8 cellular contexts compared by ENCODE assay signal in the genomic region with DNA sequence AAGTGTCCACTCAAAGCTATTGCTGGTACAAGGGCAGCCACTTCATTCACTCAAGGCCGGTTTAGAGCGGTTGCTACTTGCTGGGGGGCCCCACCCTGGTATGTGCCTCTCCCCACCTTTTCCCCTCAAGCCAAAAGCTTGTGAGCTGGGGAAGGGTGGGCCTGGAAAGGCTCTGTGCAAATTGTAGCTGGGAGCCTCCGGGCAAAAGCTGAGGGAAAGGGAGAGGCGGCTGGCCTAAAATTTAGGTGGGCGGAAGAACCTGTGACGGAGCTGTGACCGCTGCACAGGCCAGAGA. TPM values are rescaled to one million over a fixed set of nuclear protein-coding genes. Genes with fewer than 3 reads are reported as not detected.
DNase-seq lines count a peak whose midpoint lies in the region; ATAC-seq, FAIRE-seq and TF ChIP-seq lines count a peak whose summit lies in the region.

No MANE protein-coding gene starts in this region.

- H3K9me3 Mint-ChIP-seq in Calu3 (ENCODE audit: low read depth, unreplicated experiment) (no peaks in the 10 kb centered on the region), osteocyte (ENCODE audit: unreplicated experiment) (no peaks in the 10 kb centered on the region)

- TF ChIP-seq RAD21 in H1 (IDR thresholded peaks at IDR 0.05 in 1 of 2, conservative IDR thresholded peaks at IDR 0.05 in 1 of 2; ENCODE audit: low read depth in 2 of 2, low read length in 2 of 2): no peak

- H3K4ac ChIP-seq in H1 (replicated peaks; ENCODE audit: insufficient read length, low read depth, low read length): no peak overlapping the region

- ATAC-seq in HG03039 (IDR thresholded peaks at IDR 0.05; ENCODE audit: unreplicated experiment): no peak

- WGBS in H1 (ENCODE audit: extremely low coverage in 1 of 2, insufficient coverage in 1 of 2, insufficient read length in 1 of 2, insufficient replicate concordance in 2 of 2, low coverage in 1 of 2, low lambda C conversion rate in 2 of 2, missing lambda C conversion rate in 1 of 2), 2 experiments: 33% methylated on average over 7 of the region's 7 CpGs; no CpG with 5 or more reads in 1 of the 2 experiments

- H3K9me3 ChIP-seq in OCI-LY3 (ENCODE audit: insufficient read depth, low read length) (no peaks in the 10 kb centered on the region), H1 (ENCODE audit: insufficient read depth in 2 of 2, low read depth in 1 of 2, low read length in 1 of 2) (no peaks in the 10 kb centered on the region)

- no peak overlapping the region; the same call in 1 of the 2 replicates for H3K18ac ChIP-seq in H1 (ENCODE audit: extremely low read depth, low read length)

- H3K79me1 ChIP-seq in H1 (ENCODE audit: low read depth, low read length): no peaks in the 10 kb centered on the region; the same call in 1 of the 2 replicates

- H3K23me2 ChIP-seq in H1 (ENCODE audit: low read depth, low read length): peaks cover 6% of the 10 kb centered on the region

- no peak overlapping the region for H2AK5ac ChIP-seq in H1 (ENCODE audit: low read depth, low read length)

- no peak overlapping the region; the same call in 1 of the 2 replicates for H2BK12ac ChIP-seq in H1 (ENCODE audit: low read depth, low read length)

- H3K27ac Mint-ChIP-seq in Calu3 (ENCODE audit: unreplicated experiment) (peak overlapping the region; percentile 13), osteocyte (ENCODE audit: unreplicated experiment) (peak overlapping the region; percentile 79)

- H4K5ac ChIP-seq in H1 (ENCODE audit: insufficient read length, low read depth, low read length): no peak overlapping the region

- peak overlapping the region; percentile 96 for H3K4me2 ChIP-seq in OCI-LY3 (ENCODE audit: low read length)
- H3K4me2 ChIP-seq in H1 (ENCODE audit: insufficient read depth in 1 of 2, low read depth in 2 of 2, low read length in 2 of 2): peak overlapping the region; percentile 65 to 69

- no peak for TF ChIP-seq POLR2A in H1 (IDR thresholded peaks at IDR 0.05; ENCODE audit: control extremely low read depth in 1 of 2, low read depth in 2 of 2, low read length in 2 of 2)
- no peak for TF ChIP-seq POLR2A in GM12892 (IDR thresholded peaks at IDR 0.05; ENCODE audit: low read depth, low read length)

- H3K4me1 Mint-ChIP-seq in Calu3 (ENCODE audit: low read depth, unreplicated experiment): peaks cover 6% of the 10 kb centered on the region
- peaks cover 17% of the 10 kb centered on the region for H3K4me1 Mint-ChIP-seq in osteocyte (ENCODE audit: unreplicated experiment)

- H4K20me1 ChIP-seq in OCI-LY3 (ENCODE audit: insufficient read depth, low read length) (peaks cover 6% of the 10 kb centered on the region; the same call in 1 of the 2 replicates), H1 (replicated peaks in 1 of 2; ENCODE audit: control insufficient read depth in 1 of 2, insufficient read depth in 2 of 2, low read length in 2 of 2) (peaks cover 0 to 10% of the 10 kb centered on the region in 2 experiments)

- H3K27me3 Mint-ChIP-seq in Calu3 (ENCODE audit: unreplicated experiment) (no peaks in the 10 kb centered on the region), osteocyte (ENCODE audit: unreplicated experiment) (no peaks in the 10 kb centered on the region)

- TF ChIP-seq CTCF in Calu3 (IDR thresholded peaks at IDR 0.05; ENCODE audit: unreplicated experiment) (no peak), OCI-LY3 (IDR thresholded peaks at IDR 0.05; ENCODE audit: low read depth, low read length) (no peak), H1 (IDR thresholded peaks at IDR 0.05; ENCODE audit: control extremely low read depth in 1 of 3, insufficient read depth in 1 of 3, low read depth in 1 of 3, low read length in 3 of 3) (no peak), osteocyte (IDR thresholded peaks at IDR 0.05) (no peak)

- no peak overlapping the region for H3K56ac ChIP-seq in H1 (replicated peaks; ENCODE audit: insufficient read length, low read depth, low read length)

- POLR2A ChIA-PET in H1 (lab: Charles Lee; ENCODE audit: partially characterized antibody): interaction anchor here (0.8 to 6.8 kb wide), 21 partner anchors 8 to 157 kb away, joined by 3 to 130 read pairs (median 4); a partner anchor contains a TSS

- H3K4me3 ChIP-seq in OCI-LY3 (ENCODE audit: low read length) (peak overlapping the region; percentile 100), H1 (ENCODE audit: extremely low read depth in 1 of 4, insufficient read depth in 2 of 4, low read depth in 3 of 4, low read length in 4 of 4) (peak overlapping the region; percentile 62 to 87 (median 72); a peak in 6 of 8 replicates)

- peaks cover 33% of the 10 kb centered on the region for H3K36me3 ChIP-seq in OCI-LY3 (replicated peaks; ENCODE audit: low read depth, low read length)
- H3K36me3 ChIP-seq in H1 (ENCODE audit: control insufficient read depth in 2 of 4, insufficient read depth in 4 of 4, low read length in 3 of 4): peaks cover 16 to 33% (median 28%) of the 10 kb centered on the region in 4 experiments

- H2BK120ac ChIP-seq in H1 (replicated peaks; ENCODE audit: low read depth, low read length): no peak overlapping the region

- peak overlapping the region; percentile 88 for H3K4me3 Mint-ChIP-seq in Calu3 (ENCODE audit: low read depth, unreplicated experiment)
- peak overlapping the region; percentile 93 for H3K4me3 Mint-ChIP-seq in osteocyte (ENCODE audit: unreplicated experiment)

- H2BK5ac ChIP-seq in H1 (ENCODE audit: low read depth, low read length): no peak overlapping the region

- intact Hi-C loops in Calu3 (cut with micrococcal nuclease; ENCODE audit: unreplicated experiment): no loop called here

- no TSS peak for BruUV-seq in Calu3 (replicated peaks; lab: Mats Ljungman, UMichigan)

- DNase-seq in Calu3: no peak
- DNase-seq in H1 (ENCODE audit: low read depth in 1 of 2, low spot score in 2 of 2): no peak
- DNase-seq in osteocyte (ENCODE audit: extremely low spot score, unreplicated experiment): no peak
- DNase-seq in GM12892 (ENCODE audit: insufficient read length): no peak
- no peak for DNase-seq in NCI-H510A (lab: John Stamatoyannopoulos, UW)
- DNase-seq in nucleus accumbens (lab: John Stamatoyannopoulos, UW): no peak

- no peak overlapping the region for H3K14ac ChIP-seq in H1 (ENCODE audit: insufficient read length)

- H3K27me3 ChIP-seq in OCI-LY3 (ENCODE audit: low read depth, low read length) (no peaks in the 10 kb centered on the region), H1 (replicated peaks in 1 of 4; ENCODE audit: control insufficient read depth in 3 of 4, extremely low read depth in 1 of 4, insufficient read depth in 3 of 4, low read length in 3 of 4) (no peaks in the 10 kb centered on the region)

- H2BK20ac ChIP-seq in H1 (ENCODE audit: low read length): no peak overlapping the region

- CTCF ChIA-PET in Calu3 (lab: Charles Lee) (interaction anchor here (0.6 to 1.4 kb wide), 3 partner anchors 20 to 63 kb away, joined by 3 to 4 read pairs (median 4); no protein-coding TSS in a partner anchor), H1 (lab: Charles Lee; ENCODE audit: partially characterized antibody) (interaction anchor here (1.1 to 2.8 kb wide), 9 partner anchors 18 to 209 kb away, joined by 3 to 12 read pairs (median 5); no protein-coding TSS in a partner anchor)

- no peak for FAIRE-seq in H1 (lab: Jason Lieb, UNC)
- FAIRE-seq in GM12892 (lab: Jason Lieb, UNC): no peak

- H3K79me2 ChIP-seq in OCI-LY3 (ENCODE audit: low read length) (peaks cover 31% of the 10 kb centered on the region), H1 (ENCODE audit: control insufficient read depth in 1 of 2, insufficient read depth in 2 of 2, low read length in 2 of 2) (no peaks in the 10 kb centered on the region)

- H4K91ac ChIP-seq in H1 (replicated peaks; ENCODE audit: insufficient read length, low read length): no peak overlapping the region

- H2BK15ac ChIP-seq in H1 (ENCODE audit: low read length): no peak overlapping the region

- peak overlapping the region; percentile 100 for H3K27ac ChIP-seq in OCI-LY3 (ENCODE audit: low read length)
- no peak overlapping the region for H3K27ac ChIP-seq in H1 (ENCODE audit: low read depth, low read length)

- H2AFZ ChIP-seq in OCI-LY3 (ENCODE audit: low read depth, low read length): no peak overlapping the region
- no peak overlapping the region for H2AFZ ChIP-seq in H1 (ENCODE audit: low read length)

- no peak overlapping the region for H3K23ac ChIP-seq in H1 (ENCODE audit: insufficient read length)

- H4K8ac ChIP-seq in H1 (ENCODE audit: extremely low read depth, insufficient read depth, low read length): no peak overlapping the region

- peaks cover 74% of the 10 kb centered on the region for H3K36me3 Mint-ChIP-seq in Calu3 (ENCODE audit: insufficient read depth, unreplicated experiment)
- H3K36me3 Mint-ChIP-seq in osteocyte (ENCODE audit: unreplicated experiment): peaks cover 25% of the 10 kb centered on the region

- TF ChIP-seq EP300 in H1 (IDR thresholded peaks at IDR 0.05; ENCODE audit: borderline replicate concordance in 1 of 2, low read depth in 2 of 2, low read length in 2 of 2): no peak

- H3K4me1 ChIP-seq in OCI-LY3 (ENCODE audit: low read length) (peaks cover 49% of the 10 kb centered on the region), H1 (replicated peaks in 1 of 4; ENCODE audit: control insufficient read depth in 3 of 4, insufficient read depth in 4 of 4, low read length in 3 of 4) (peaks cover 0 to 9% (median 6%) of the 10 kb centered on the region in 4 experiments; a peak in 6 of 7 replicates)

- H3K9ac ChIP-seq in OCI-LY3 (ENCODE audit: low read length) (peak overlapping the region; percentile 87), H1 (replicated peaks in 1 of 4; ENCODE audit: extremely low read depth in 1 of 4, low read depth in 3 of 4, low read length in 3 of 4) (no peak overlapping the region)

RNA-seq across cellular contexts. Expression of a gene that starts 0.3 kb away (rescaled TPM):
- total RNA-seq in Calu3 (2022) (12.1 and 13.2 TPM in 2 replicates), osteocyte (5.1 and 6.4 TPM in 2 replicates)
- 8.6 and 9.8 TPM in 2 replicates for total RNA-seq in H1 (2021; fragmentation: NEBNext Ultra II Directional; extraction: Animal tissue kit (Norgen Biotek cat#: 25700))
- polyA plus RNA-seq in H1 (2011; rRNA removed): 3.4 and 5.1 TPM in 2 replicates
- 5.9 TPM for polyA plus RNA-seq in H1 (2011; cell fraction: cytosol; rRNA removed)
- 37.3 TPM for polyA plus RNA-seq in H1 (2011; cell fraction: nucleus; rRNA removed)
- 9.1 to 11.5 TPM (median 10.7 TPM) in 4 replicates for polyA plus RNA-seq in H1 (2012, experiment 1 of 2)
- polyA plus RNA-seq in H1 (2012, experiment 2 of 2): 6.0 TPM
- polyA plus RNA-seq in H1 (2013, experiment 1 of 2): 7.1 TPM
- polyA plus RNA-seq in H1 (2013, experiment 2 of 2): 5.3 TPM
- polyA minus RNA-seq in H1 (2011; rRNA and poly(A)+ RNA removed): 4.2 TPM in 2 replicates
- 4.1 TPM for polyA minus RNA-seq in H1 (2011; cell fraction: cytosol; rRNA and poly(A)+ RNA removed)
- polyA minus RNA-seq in H1 (2011; cell fraction: nucleus; rRNA and poly(A)+ RNA removed): 13.3 TPM
- 15.3 TPM for polyA plus RNA-seq in GM12892 (2012; ENCODE audit: missing spikeins)

RNA-seq across cellular contexts. Expression of a gene that starts 17.6 kb away (rescaled TPM):
- total RNA-seq in Calu3 (2022) (10.1 and 11.2 TPM in 2 replicates), osteocyte (113 and 115 TPM in 2 replicates)
- 10.0 and 10.3 TPM in 2 replicates for total RNA-seq in H1 (2021; fragmentation: NEBNext Ultra II Directional; extraction: Animal tissue kit (Norgen Biotek cat#: 25700))
- 19.9 and 23.8 TPM in 2 replicates for polyA plus RNA-seq in H1 (2011; rRNA removed)
- polyA plus RNA-seq in H1 (2011; cell fraction: cytosol; rRNA removed): 13.1 TPM
- polyA plus RNA-seq in H1 (2011; cell fraction: nucleus; rRNA removed): 14.2 TPM
- 5.2 to 15.9 TPM (median 12.6 TPM) in 4 replicates for polyA plus RNA-seq in H1 (2012, experiment 1 of 2)
- 12.2 TPM for polyA plus RNA-seq in H1 (2012, experiment 2 of 2)
- 19.7 TPM for polyA plus RNA-seq in H1 (2013, experiment 1 of 2)
- polyA plus RNA-seq in H1 (2013, experiment 2 of 2): 24.7 TPM
- 0.47 TPM in 1 of 2 replicates, not detected in the other for polyA minus RNA-seq in H1 (2011; rRNA and poly(A)+ RNA removed)
- 5.9 TPM for polyA minus RNA-seq in H1 (2011; cell fraction: cytosol; rRNA and poly(A)+ RNA removed)
- 3.5 TPM for polyA minus RNA-seq in H1 (2011; cell fraction: nucleus; rRNA and poly(A)+ RNA removed)
- polyA plus RNA-seq in GM12892 (2012; ENCODE audit: missing spikeins): 0.66 TPM
